7 cellular contexts compared by ENCODE assay signal in genomic region chr15:70488002-70488605, GRCh38.
A peak's percentile ranks its signal among the peaks of the same experiment; 100 is the strongest.
DNase-seq lines count a peak whose midpoint lies in the region; ATAC-seq and TF ChIP-seq lines count a peak whose summit lies in the region.

No MANE protein-coding gene starts in this region.

- H3K4me3 Mint-ChIP-seq in WTC11: no peak overlapping the region

- H3K9me3 Mint-ChIP-seq in WTC11: no peaks in the 10 kb centered on the region

- TF ChIP-seq CTCF in GM12872 (IDR thresholded peaks at IDR 0.05; ENCODE audit: insufficient read depth, low read depth, low read length) (peak; percentile 97), WTC11 (IDR thresholded peaks at IDR 0.05) (peak; percentile 94)

- H3K27me3 Mint-ChIP-seq in WTC11 (ENCODE audit: low read depth): no peaks in the 10 kb centered on the region

- peak; percentile 81 for ATAC-seq in WTC11

- H3K27ac Mint-ChIP-seq in WTC11: no peak overlapping the region

- DNase-seq in NCI-H128 (lab: John Stamatoyannopoulos, UW; ENCODE audit: unreplicated experiment): peak; percentile 9
- DNase-seq in WTC11 (ENCODE audit: low spot score): peak; percentile 80
- peak; percentile 58 for DNase-seq in central memory CD4-positive, alpha-beta T cell
- peak; percentile 70 for DNase-seq in kidney tubule cell (ENCODE audit: low spot score)
- DNase-seq in stimulated activated CD4-positive, alpha-beta T cell treated with anti-CD3 and anti-CD28 coated beads, Interleukin-4, amount 100 ng/mL, for 48 hours (ENCODE audit: low read depth in 2 of 2): peak; percentile 62 to 67
- no peak for DNase-seq in GM19238 (ENCODE audit: insufficient read length, low spot score)

- POLR2A ChIA-PET in WTC11 (lab: Charles Lee): no interaction called here

- H3K36me3 Mint-ChIP-seq in WTC11: no peaks in the 10 kb centered on the region

- CTCF ChIA-PET in WTC11 (lab: Charles Lee): interaction anchor here (0.6 to 1.9 kb wide), 35 partner anchors 9 to 732 kb away, joined by 3 to 15 read pairs (median 3); no protein-coding TSS in a partner anchor

- H3K4me1 Mint-ChIP-seq in WTC11: no peaks in the 10 kb centered on the region

TF ChIP-seq in WTC11, 78 proteins besides CTCF, POLR2A, EP300 and RAD21:
- TF ChIP-seq ZNF121 (CRISPR knock-in tag; IDR thresholded peaks at IDR 0.05) (peak; percentile 89), OVOL2 (CRISPR knock-in tag; IDR thresholded peaks at IDR 0.05; ENCODE audit: borderline replicate concordance) (no peak)
TF ChIP-seq in WTC11: peak in this region for 1.
